ENCODE assay signal across 13 cellular contexts in the genomic region with DNA sequence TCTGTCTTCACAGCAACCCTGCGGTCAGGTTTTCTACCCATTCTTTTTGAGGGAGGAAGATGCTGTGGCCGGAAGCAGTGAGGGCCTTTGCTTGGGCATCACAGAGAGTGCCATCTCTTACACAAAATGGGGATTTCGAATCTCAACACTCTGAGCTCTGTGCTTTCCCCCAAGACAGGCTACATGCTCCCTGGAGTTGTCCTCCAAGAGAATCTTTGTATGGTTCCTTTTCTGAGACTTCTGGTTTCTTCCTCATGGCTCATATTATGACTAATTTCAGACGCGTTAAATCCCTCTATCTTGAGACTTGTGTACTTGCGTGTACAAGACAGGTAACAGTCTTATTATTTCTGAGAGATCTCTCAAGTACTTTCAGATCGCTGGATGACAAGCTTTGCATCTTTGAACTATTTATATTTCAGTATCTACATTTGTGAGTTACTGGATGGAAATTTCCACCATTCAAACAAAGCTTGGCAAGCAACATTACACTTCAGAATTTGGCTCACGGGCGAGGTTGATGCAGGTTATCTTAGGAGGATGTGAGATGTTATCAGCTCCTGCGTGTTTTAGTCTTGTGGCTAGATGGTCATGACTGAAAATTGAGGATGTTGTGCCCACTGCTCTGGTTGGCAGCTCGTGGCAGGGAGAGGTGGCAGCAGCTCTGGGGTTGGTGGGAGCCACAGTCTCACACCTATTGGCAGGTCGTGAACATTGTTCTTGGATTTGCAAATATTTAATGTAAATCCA. TPM values are rescaled to one million over a fixed set of nuclear protein-coding genes. Genes with fewer than 3 reads are reported as not detected.
DNase-seq lines count a peak whose midpoint lies in the region; ATAC-seq and TF ChIP-seq lines count a peak whose summit lies in the region.
"Had no signal": no experiment of that assay in that cellular context is flagged by ENCODE, and none has a peak within 500 bp of the region (broad histone marks: within the 10 kb centered on the region; RNA-seq: fewer than 3 reads in every experiment).

No MANE protein-coding gene starts in this region.

- peak overlapping the region in 3 of 4 donors; percentile 47 to 99 (median 93) for H3K27ac ChIP-seq in gastrocnemius medialis
- no peak overlapping the region for H3K27ac ChIP-seq in hepatocyte
- no peak overlapping the region for H3K27ac ChIP-seq in tibial nerve

- H4K20me1 ChIP-seq in hepatocyte (ENCODE audit: insufficient read depth, poor library complexity, severe bottlenecking): no peaks in the 10 kb centered on the region

- H3K4me1 Mint-ChIP-seq in T-helper 1 cell treated with Interleukin-12 subunit alpha and Interleukin-12 subunit beta and Interleukin-4 antibody, amounts not matched to agents 30 μg/mL and 1 μg/mL, for 36 hours (ENCODE audit: low read depth): peaks cover 55% of the 10 kb centered on the region
- H3K4me1 Mint-ChIP-seq in activated naive CD4-positive, alpha-beta T cell treated with anti-CD3 and anti-CD28 coated beads for 36 hours (ENCODE audit: low read depth): peaks cover 53% of the 10 kb centered on the region

- in situ Hi-C loops in gastrocnemius medialis (cut with MboI; ENCODE audit: low sequenced_read_pairs in 4 of 4): no loop called here

- TF ChIP-seq CTCF in GM06990 (IDR thresholded peaks at IDR 0.05; ENCODE audit: insufficient read depth, low read length, poor library complexity, severe bottlenecking) (no peak), gastrocnemius medialis (IDR thresholded peaks at IDR 0.05 in 4 of 5, conservative IDR thresholded peaks at IDR 0.05 in 1 of 5) (no peak), hepatocyte (IDR thresholded peaks at IDR 0.05; ENCODE audit: poor library complexity) (no peak), tibial nerve (IDR thresholded peaks at IDR 0.05) (no peak)

- H3K27me3 Mint-ChIP-seq in T-helper 1 cell treated with Interleukin-12 subunit alpha and Interleukin-12 subunit beta and Interleukin-4 antibody, amounts not matched to agents 30 μg/mL and 1 μg/mL, for 36 hours (ENCODE audit: low read depth): no peaks in the 10 kb centered on the region
- no peaks in the 10 kb centered on the region for H3K27me3 Mint-ChIP-seq in activated naive CD4-positive, alpha-beta T cell treated with anti-CD3 and anti-CD28 coated beads for 36 hours (ENCODE audit: low read depth)

- H3K27me3 ChIP-seq in GM06990 (replicated peaks; ENCODE audit: control insufficient read depth, insufficient read depth, low read length): no peaks in the 10 kb centered on the region; the same call in 1 of the 2 replicates
- no peaks in the 10 kb centered on the region for H3K27me3 ChIP-seq in gastrocnemius medialis
- H3K27me3 ChIP-seq in hepatocyte: no peaks in the 10 kb centered on the region
- no peaks in the 10 kb centered on the region for H3K27me3 ChIP-seq in tibial nerve
- H3K27me3 ChIP-seq: thyroid gland had no signal

- H3K9me3 Mint-ChIP-seq in T-helper 1 cell treated with Interleukin-12 subunit alpha and Interleukin-12 subunit beta and Interleukin-4 antibody, amounts not matched to agents 30 μg/mL and 1 μg/mL, for 36 hours: no peaks in the 10 kb centered on the region
- no peaks in the 10 kb centered on the region for H3K9me3 Mint-ChIP-seq in activated naive CD4-positive, alpha-beta T cell treated with anti-CD3 and anti-CD28 coated beads for 36 hours
- H3K9me3 Mint-ChIP-seq: nephron had no signal

- no peak overlapping the region for H3K4me2 ChIP-seq in hepatocyte

- H3K4me1 ChIP-seq in gastrocnemius medialis (peaks cover 49 to 52% of the 10 kb centered on the region in 2 donors), hepatocyte (ENCODE audit: insufficient read depth) (peaks cover 32% of the 10 kb centered on the region), tibial nerve (peaks cover 0 to 40% (median 28%) of the 10 kb centered on the region in 4 donors)

- CTCF ChIA-PET in activated naive CD4-positive, alpha-beta T cell treated with anti-CD3 and anti-CD28 coated beads for 36 hours (lab: Charles Lee): interaction anchor here (0.7 to 7.9 kb wide), 19 partner anchors 10 to 143 kb away, joined by 3 to 58 read pairs (median 5); a partner anchor contains a TSS

- 88% methylated on average over 12 of the region's 12 CpGs for WGBS in hepatocyte (ENCODE audit: low lambda C conversion rate, missing lambda C conversion rate)
- WGBS in tibial nerve, 2 donors: 85 to 86% methylated on average over 12 of the region's 12 CpGs

- H3K4me3 ChIP-seq in GM06990 (replicated peaks; ENCODE audit: low read depth, low read length): no peak overlapping the region
- no peak overlapping the region for H3K4me3 ChIP-seq in gastrocnemius medialis
- H3K4me3 ChIP-seq in hepatocyte: no peak overlapping the region
- H3K4me3 ChIP-seq in tibial nerve: no peak overlapping the region
- H3K4me3 ChIP-seq: thyroid gland had no signal

- no peaks in the 10 kb centered on the region for H3K9me3 ChIP-seq in gastrocnemius medialis
- no peaks in the 10 kb centered on the region for H3K9me3 ChIP-seq in hepatocyte (ENCODE audit: low read depth)
- H3K9me3 ChIP-seq in tibial nerve: no peaks in the 10 kb centered on the region
- H3K9me3 ChIP-seq: thyroid gland had no signal

- H3K36me3 ChIP-seq in GM06990 (ENCODE audit: control insufficient read depth, insufficient read depth, low read length): no peaks in the 10 kb centered on the region
- no peaks in the 10 kb centered on the region for H3K36me3 ChIP-seq in gastrocnemius medialis
- no peaks in the 10 kb centered on the region for H3K36me3 ChIP-seq in hepatocyte (replicated peaks; ENCODE audit: insufficient read depth, low read depth)
- H3K36me3 ChIP-seq in tibial nerve: no peaks in the 10 kb centered on the region
- H3K36me3 ChIP-seq: thyroid gland had no signal

- DNase-seq in GM06990 (ENCODE audit: extremely low read depth, insufficient read length): peak; percentile 46
- DNase-seq in activated naive CD4-positive, alpha-beta T cell treated with anti-CD3 and anti-CD28 coated beads for 36 hours: peak; percentile 66
- no peak for DNase-seq in gastrocnemius medialis
- DNase-seq in SW 1271 (lab: John Stamatoyannopoulos, UW): no peak
- no peak for DNase-seq in hepatocyte (ENCODE audit: low spot score)
- no peak for DNase-seq in NCI-H187 treated with DMSO at 0.1 percent for 48 hours (lab: John Stamatoyannopoulos, UW)
- DNase-seq in tibial nerve (ENCODE audit: low spot score in 2 of 2): no peak
- DNase-seq: anterior cingulate cortex, DMS153, KBM-7, thyroid gland had no signal

- peak overlapping the region; percentile 73 for H3K4me3 Mint-ChIP-seq in T-helper 1 cell treated with Interleukin-12 subunit alpha and Interleukin-12 subunit beta and Interleukin-4 antibody, amounts not matched to agents 30 μg/mL and 1 μg/mL, for 36 hours
- H3K4me3 Mint-ChIP-seq in activated naive CD4-positive, alpha-beta T cell treated with anti-CD3 and anti-CD28 coated beads for 36 hours: peak overlapping the region; percentile 13
- H3K4me3 Mint-ChIP-seq: nephron had no signal

- intact Hi-C loops in activated naive CD4-positive, alpha-beta T cell treated with anti-CD3 and anti-CD28 coated beads for 36 hours (cut with micrococcal nuclease): loop anchor here (1.0 to 10.0 kb wide), 6 partner anchors 10 to 374 kb away; a partner anchor contains a TSS
- intact Hi-C loops in gastrocnemius medialis (cut with DNase I; ENCODE audit: low total_unique reads): loop anchor here (5.0 to 10.0 kb wide), 3 partner anchors 146 to 284 kb away; a partner anchor contains a TSS

- no peak for TF ChIP-seq POLR2A in gastrocnemius medialis (IDR thresholded peaks at IDR 0.05)
- no peak for TF ChIP-seq POLR2A in tibial nerve (IDR thresholded peaks at IDR 0.05)

- H3K36me3 Mint-ChIP-seq in T-helper 1 cell treated with Interleukin-12 subunit alpha and Interleukin-12 subunit beta and Interleukin-4 antibody, amounts not matched to agents 30 μg/mL and 1 μg/mL, for 36 hours (ENCODE audit: low read depth): no peaks in the 10 kb centered on the region
- H3K36me3 Mint-ChIP-seq in activated naive CD4-positive, alpha-beta T cell treated with anti-CD3 and anti-CD28 coated beads for 36 hours (ENCODE audit: low read depth): no peaks in the 10 kb centered on the region

- H3K27ac Mint-ChIP-seq in T-helper 1 cell treated with Interleukin-12 subunit alpha and Interleukin-12 subunit beta and Interleukin-4 antibody, amounts not matched to agents 30 μg/mL and 1 μg/mL, for 36 hours: peak overlapping the region; percentile 85
- peak overlapping the region; percentile 95 for H3K27ac Mint-ChIP-seq in activated naive CD4-positive, alpha-beta T cell treated with anti-CD3 and anti-CD28 coated beads for 36 hours
- H3K27ac Mint-ChIP-seq: nephron had no signal

- no peak overlapping the region for H2AFZ ChIP-seq in hepatocyte

- no peaks in the 10 kb centered on the region for H3K79me2 ChIP-seq in hepatocyte

- H3K9me2 ChIP-seq in hepatocyte (replicated peaks; ENCODE audit: insufficient read depth): no peaks in the 10 kb centered on the region

- no peak for ATAC-seq in gastrocnemius medialis

- no peak for TF ChIP-seq EP300 in tibial nerve (IDR thresholded peaks at IDR 0.05)

RNA-seq across cellular contexts. Expression of a gene that starts 19.4 kb away (rescaled TPM):
- total RNA-seq in activated naive CD4-positive, alpha-beta T cell treated with anti-CD3 and anti-CD28 coated beads for 36 hours: 10 to 100 TPM; 27.8 to 28.7 TPM
- total RNA-seq in gastrocnemius medialis (10 to 100 TPM in 2 of 4 donors, 1 to 10 TPM in 2; 3.4 to 43.3 (median 10.3) TPM), hepatocyte (7.2 and 10.7 TPM in 2 replicates), tibial nerve (10 to 100 TPM; 10.5 to 32.8 (median 18.6) TPM)
- 8.4 and 14.0 TPM in 2 replicates for polyA plus RNA-seq in hepatocyte

Comparison
In these comparisons a context has a peak if more than half of its experiments do, and no peak if none do; other contexts are left out.
1. DNase-seq: peak in GM06990 (single experiment) and activated naive CD4-positive, alpha-beta T cell treated with anti-CD3 and anti-CD28 coated beads for 36 hours (single experiment); none in gastrocnemius medialis (0 of 2), SW 1271 (0 of 2), hepatocyte (single experiment), NCI-H187 treated with DMSO at 0.1 percent for 48 hours (single experiment) and tibial nerve (0 of 2).
2. H3K27ac ChIP-seq: peak in gastrocnemius medialis (3 of 4); none in hepatocyte (single experiment) and tibial nerve (0 of 4).